Comparison of ENCODE assay signal across 12 cellular contexts in the genomic region with DNA sequence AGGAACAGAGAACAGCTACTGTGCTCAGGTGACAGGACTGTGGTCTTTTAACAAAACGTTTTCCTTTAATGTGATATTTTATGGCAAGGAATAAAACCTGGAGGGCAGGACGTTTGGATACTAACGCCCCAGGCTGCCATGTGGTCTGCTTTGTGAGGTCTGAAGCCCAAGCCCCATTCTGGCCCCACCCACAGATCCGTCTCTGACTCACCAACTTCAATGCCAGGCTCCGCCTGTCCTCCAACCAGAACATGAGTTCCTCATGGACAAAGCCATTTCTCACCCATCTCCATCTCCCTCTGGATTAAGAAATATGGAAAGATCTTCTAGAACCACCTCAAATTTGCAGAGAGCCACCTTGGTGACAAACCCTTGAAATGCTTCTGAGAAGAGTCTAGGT.
DNase-seq lines count a peak whose midpoint lies in the region; ATAC-seq and TF ChIP-seq lines count a peak whose summit lies in the region.
"Had no signal": no experiment of that assay in that cellular context is flagged by ENCODE, and none has a peak within 500 bp of the region (broad histone marks: within the 10 kb centered on the region; RNA-seq: fewer than 3 reads in every experiment).

No MANE protein-coding gene starts in this region.

- no peaks in the 10 kb centered on the region for H3K27me3 Mint-ChIP-seq in activated CD8-positive, alpha-beta memory T cell treated with anti-CD3 and anti-CD28 coated beads, Interleukin-2, amount 10 ng/mL, durations not matched to agents 7 days and 5 days
- H3K27me3 Mint-ChIP-seq in activated naive CD4-positive, alpha-beta T cell treated with anti-CD3 and anti-CD28 coated beads, Interleukin-2, amount 10 ng/mL, durations not matched to agents 7 days and 5 days = no peaks in the 10 kb centered on the region

- H3K27me3 ChIP-seq in stomach = no peaks in the 10 kb centered on the region
- H3K27me3 ChIP-seq: neural progenitor cell had no signal

- TF ChIP-seq EP300 in stomach (IDR thresholded peaks at IDR 0.05) = no peak

- peak overlapping the region; percentile 13 for H3K27ac Mint-ChIP-seq in activated CD8-positive, alpha-beta memory T cell treated with anti-CD3 and anti-CD28 coated beads, Interleukin-2, amount 10 ng/mL, durations not matched to agents 7 days and 5 days
- no peak overlapping the region for H3K27ac Mint-ChIP-seq in activated naive CD4-positive, alpha-beta T cell treated with anti-CD3 and anti-CD28 coated beads, Interleukin-2, amount 10 ng/mL, durations not matched to agents 7 days and 5 days

- no peak overlapping the region for H3K4me3 ChIP-seq in stomach
- H3K4me3 ChIP-seq: neural progenitor cell had no signal

- TF ChIP-seq CTCF in stomach (IDR thresholded peaks at IDR 0.05) = no peak

- H3K9me3 ChIP-seq in stomach = no peaks in the 10 kb centered on the region

- no peak overlapping the region for H3K4me3 Mint-ChIP-seq in activated CD8-positive, alpha-beta memory T cell treated with anti-CD3 and anti-CD28 coated beads, Interleukin-2, amount 10 ng/mL, durations not matched to agents 7 days and 5 days
- H3K4me3 Mint-ChIP-seq in activated naive CD4-positive, alpha-beta T cell treated with anti-CD3 and anti-CD28 coated beads, Interleukin-2, amount 10 ng/mL, durations not matched to agents 7 days and 5 days = no peak overlapping the region
- H3K4me3 Mint-ChIP-seq: neural progenitor cell had no signal

- no peak overlapping the region for H3K27ac ChIP-seq in stomach
- H3K27ac ChIP-seq: neural progenitor cell, VCaP had no signal

- H3K4me1 Mint-ChIP-seq in activated CD8-positive, alpha-beta memory T cell treated with anti-CD3 and anti-CD28 coated beads, Interleukin-2, amount 10 ng/mL, durations not matched to agents 7 days and 5 days = peaks cover 15% of the 10 kb centered on the region
- H3K4me1 Mint-ChIP-seq in activated naive CD4-positive, alpha-beta T cell treated with anti-CD3 and anti-CD28 coated beads, Interleukin-2, amount 10 ng/mL, durations not matched to agents 7 days and 5 days = peaks cover 5% of the 10 kb centered on the region

- H3K36me3 ChIP-seq in stomach = peaks cover 0 to 25% (median 22%) of the 10 kb centered on the region in 4 donors
- H3K36me3 ChIP-seq: neural progenitor cell had no signal

- 50 to 57% (median 51%) methylated on average over 5 of the region's 5 CpGs for WGBS in stomach, 5 donors

- no peaks in the 10 kb centered on the region for H3K9me3 Mint-ChIP-seq in activated CD8-positive, alpha-beta memory T cell treated with anti-CD3 and anti-CD28 coated beads, Interleukin-2, amount 10 ng/mL, durations not matched to agents 7 days and 5 days (ENCODE audit: low read depth)
- H3K9me3 Mint-ChIP-seq in activated naive CD4-positive, alpha-beta T cell treated with anti-CD3 and anti-CD28 coated beads, Interleukin-2, amount 10 ng/mL, durations not matched to agents 7 days and 5 days = no peaks in the 10 kb centered on the region
- H3K9me3 Mint-ChIP-seq: neural progenitor cell had no signal

- H3K36me3 Mint-ChIP-seq in activated CD8-positive, alpha-beta memory T cell treated with anti-CD3 and anti-CD28 coated beads, Interleukin-2, amount 10 ng/mL, durations not matched to agents 7 days and 5 days = peaks cover 2% of the 10 kb centered on the region
- no peaks in the 10 kb centered on the region for H3K36me3 Mint-ChIP-seq in activated naive CD4-positive, alpha-beta T cell treated with anti-CD3 and anti-CD28 coated beads, Interleukin-2, amount 10 ng/mL, durations not matched to agents 7 days and 5 days

- ATAC-seq in activated CD8-positive, alpha-beta memory T cell treated with anti-CD3 and anti-CD28 coated beads, Interleukin-2, amount 10 ng/mL, durations not matched to agents 7 days and 5 days = no peak

- CTCF ChIA-PET in activated CD8-positive, alpha-beta memory T cell treated with anti-CD3 and anti-CD28 coated beads, Interleukin-2, amount 10 ng/mL, durations not matched to agents 7 days and 5 days (lab: Charles Lee) = interaction anchor here (1.3 kb wide), 1 partner anchor 80 kb away, joined by 4 read pairs; no protein-coding TSS in a partner anchor
- CTCF ChIA-PET in activated naive CD4-positive, alpha-beta T cell treated with anti-CD3 and anti-CD28 coated beads, Interleukin-2, amount 10 ng/mL, durations not matched to agents 7 days and 5 days (lab: Charles Lee) = no interaction called here

- intact Hi-C loops in stomach (cut with DNase I; ENCODE audit: low total_unique reads) = no loop called here

- no peak for TF ChIP-seq POLR2A in stomach (IDR thresholded peaks at IDR 0.05)

- H3K4me1 ChIP-seq in stomach = peaks cover 22 to 43% (median 32%) of the 10 kb centered on the region in 4 donors
- H3K4me1 ChIP-seq: neural progenitor cell had no signal

- no peak for DNase-seq in activated CD8-positive, alpha-beta memory T cell treated with anti-CD3 and anti-CD28 coated beads, Interleukin-2, amount 10 ng/mL, durations not matched to agents 7 days and 5 days
- DNase-seq in activated CD8-positive, alpha-beta memory T cell treated with anti-CD3 and anti-CD28 coated beads for 24 hours = no peak
- DNase-seq in RPMI7951 (ENCODE audit: low read depth) = peak; percentile 68
- DNase-seq in fibroblast of the conjunctiva (ENCODE audit: low read depth) = peak; percentile 42
- DNase-seq in stomach = peak; percentile 45
- no peak for DNase-seq in NCI-H2081 treated with DMSO at 0.1 percent for 48 hours (lab: John Stamatoyannopoulos, UW)
- DNase-seq in central memory CD4-positive, alpha-beta T cell = no peak
- no peak for DNase-seq in activated naive CD4-positive, alpha-beta T cell treated with anti-CD3 and anti-CD28 coated beads, Interleukin-2, amount 10 ng/mL, durations not matched to agents 7 days and 5 days
- DNase-seq: AML-193, NCI-H774 had no signal

Comparison
In these comparisons a context has a peak if more than half of its experiments do, and no peak if none do; other contexts are left out.
1. DNase-seq: peak in RPMI7951 (single experiment), fibroblast of the conjunctiva (single experiment) and stomach (single experiment); none in activated CD8-positive, alpha-beta memory T cell treated with anti-CD3 and anti-CD28 coated beads, Interleukin-2, amount 10 ng/mL, durations not matched to agents 7 days and 5 days (single experiment), activated CD8-positive, alpha-beta memory T cell treated with anti-CD3 and anti-CD28 coated beads for 24 hours (single experiment), NCI-H2081 treated with DMSO at 0.1 percent for 48 hours (single experiment), central memory CD4-positive, alpha-beta T cell (single experiment) and activated naive CD4-positive, alpha-beta T cell treated with anti-CD3 and anti-CD28 coated beads, Interleukin-2, amount 10 ng/mL, durations not matched to agents 7 days and 5 days (single experiment).